Comparison of ENCODE assay signal across 1 cellular context in the genomic region with DNA sequence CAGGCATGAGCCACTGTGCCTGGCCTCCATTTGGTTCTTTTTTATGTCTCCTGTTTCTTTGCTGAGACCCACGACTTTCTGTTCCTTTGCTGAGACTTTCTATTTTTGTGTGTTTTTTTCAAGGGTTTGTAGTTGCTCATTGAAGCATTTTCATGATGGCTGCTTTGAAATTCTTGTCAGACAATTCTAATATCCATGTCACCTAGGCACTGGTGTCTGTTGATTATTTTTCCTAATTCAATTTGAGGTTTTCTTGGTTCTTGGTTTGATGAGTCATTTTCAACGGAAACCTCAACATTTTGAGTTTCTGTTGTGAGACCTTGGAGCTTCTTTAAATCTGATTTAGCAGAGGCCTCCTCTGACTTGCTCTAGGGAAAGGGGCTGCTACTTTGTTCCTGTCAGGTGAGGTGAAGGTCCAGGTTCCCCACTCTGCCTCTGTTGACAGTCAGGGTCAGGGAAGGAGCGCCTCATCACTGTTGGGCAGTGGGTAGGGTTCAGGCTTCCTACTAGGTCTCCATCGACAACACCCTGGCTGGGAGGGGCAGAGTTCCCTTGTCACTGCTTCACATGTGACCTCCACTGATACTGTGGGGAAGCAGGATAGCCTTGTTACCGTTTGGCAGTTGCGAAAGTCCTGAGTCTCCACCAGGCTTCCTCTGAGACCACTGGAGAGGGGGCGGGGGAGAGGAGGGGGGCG.
TF ChIP-seq lines count a peak whose summit lies in the region.

No MANE protein-coding gene starts in this region.

TF ChIP-seq in K562, 482 proteins besides CTCF, POLR2A, EP300 and RAD21 (continued from another document and continues in another):
- no peak for TF ChIP-seq RBM15 (IDR thresholded peaks at IDR 0.05; ENCODE audit: insufficient read depth, low read length)
- 0 out of 2 replicates have a peak, but pooled peaks have one; percentile 50 for TF ChIP-seq CBFA2T2 (conservative IDR thresholded peaks at IDR 0.05)
- peak; percentile 25 for TF ChIP-seq TAF1 (IDR thresholded peaks at IDR 0.05; ENCODE audit: control insufficient read depth, extremely low read depth, insufficient read depth, low read length, severe bottlenecking)
- TF ChIP-seq BRF1 (IDR thresholded peaks at IDR 0.05; ENCODE audit: borderline replicate concordance, extremely low read depth, insufficient read length): no peak
- peak; percentile 67 to 77; a peak in 2 of 4 replicates for TF ChIP-seq MAZ (CRISPR knock-in tag; conservative IDR thresholded peaks at IDR 0.05 in 1 of 2, IDR thresholded peaks at IDR 0.05 in 1 of 2)
- 0 out of 2 replicates have a peak, but pooled peaks have one; percentile 61 for TF ChIP-seq SMARCA5 (IDR thresholded peaks at IDR 0.05)
- peak; percentile 21; the same call in 1 of the 2 replicates for TF ChIP-seq NCOA1 (IDR thresholded peaks at IDR 0.05; ENCODE audit: low read depth)
- TF ChIP-seq MEIS2 (IDR thresholded peaks at IDR 0.05; ENCODE audit: partially characterized antibody): peak; percentile 12
- peak; percentile 54; the same call in 1 of the 2 replicates for TF ChIP-seq BACH1 (tag; IDR thresholded peaks at IDR 0.05)
- TF ChIP-seq, protein P1, sequence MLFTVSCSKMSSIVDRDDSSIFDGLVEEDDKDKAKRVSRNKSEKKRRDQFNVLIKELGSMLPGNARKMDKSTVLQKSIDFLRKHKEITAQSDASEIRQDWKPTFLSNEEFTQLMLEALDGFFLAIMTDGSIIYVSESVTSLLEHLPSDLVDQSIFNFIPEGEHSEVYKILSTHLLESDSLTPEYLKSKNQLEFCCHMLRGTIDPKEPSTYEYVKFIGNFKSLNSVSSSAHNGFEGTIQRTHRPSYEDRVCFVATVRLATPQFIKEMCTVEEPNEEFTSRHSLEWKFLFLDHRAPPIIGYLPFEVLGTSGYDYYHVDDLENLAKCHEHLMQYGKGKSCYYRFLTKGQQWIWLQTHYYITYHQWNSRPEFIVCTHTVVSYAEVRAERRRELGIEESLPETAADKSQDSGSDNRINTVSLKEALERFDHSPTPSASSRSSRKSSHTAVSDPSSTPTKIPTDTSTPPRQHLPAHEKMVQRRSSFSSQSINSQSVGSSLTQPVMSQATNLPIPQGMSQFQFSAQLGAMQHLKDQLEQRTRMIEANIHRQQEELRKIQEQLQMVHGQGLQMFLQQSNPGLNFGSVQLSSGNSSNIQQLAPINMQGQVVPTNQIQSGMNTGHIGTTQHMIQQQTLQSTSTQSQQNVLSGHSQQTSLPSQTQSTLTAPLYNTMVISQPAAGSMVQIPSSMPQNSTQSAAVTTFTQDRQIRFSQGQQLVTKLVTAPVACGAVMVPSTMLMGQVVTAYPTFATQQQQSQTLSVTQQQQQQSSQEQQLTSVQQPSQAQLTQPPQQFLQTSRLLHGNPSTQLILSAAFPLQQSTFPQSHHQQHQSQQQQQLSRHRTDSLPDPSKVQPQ (CRISPR knock-in tag; IDR thresholded peaks at IDR 0.05; ENCODE audit: borderline replicate concordance): no peak
- TF ChIP-seq, protein P2, sequence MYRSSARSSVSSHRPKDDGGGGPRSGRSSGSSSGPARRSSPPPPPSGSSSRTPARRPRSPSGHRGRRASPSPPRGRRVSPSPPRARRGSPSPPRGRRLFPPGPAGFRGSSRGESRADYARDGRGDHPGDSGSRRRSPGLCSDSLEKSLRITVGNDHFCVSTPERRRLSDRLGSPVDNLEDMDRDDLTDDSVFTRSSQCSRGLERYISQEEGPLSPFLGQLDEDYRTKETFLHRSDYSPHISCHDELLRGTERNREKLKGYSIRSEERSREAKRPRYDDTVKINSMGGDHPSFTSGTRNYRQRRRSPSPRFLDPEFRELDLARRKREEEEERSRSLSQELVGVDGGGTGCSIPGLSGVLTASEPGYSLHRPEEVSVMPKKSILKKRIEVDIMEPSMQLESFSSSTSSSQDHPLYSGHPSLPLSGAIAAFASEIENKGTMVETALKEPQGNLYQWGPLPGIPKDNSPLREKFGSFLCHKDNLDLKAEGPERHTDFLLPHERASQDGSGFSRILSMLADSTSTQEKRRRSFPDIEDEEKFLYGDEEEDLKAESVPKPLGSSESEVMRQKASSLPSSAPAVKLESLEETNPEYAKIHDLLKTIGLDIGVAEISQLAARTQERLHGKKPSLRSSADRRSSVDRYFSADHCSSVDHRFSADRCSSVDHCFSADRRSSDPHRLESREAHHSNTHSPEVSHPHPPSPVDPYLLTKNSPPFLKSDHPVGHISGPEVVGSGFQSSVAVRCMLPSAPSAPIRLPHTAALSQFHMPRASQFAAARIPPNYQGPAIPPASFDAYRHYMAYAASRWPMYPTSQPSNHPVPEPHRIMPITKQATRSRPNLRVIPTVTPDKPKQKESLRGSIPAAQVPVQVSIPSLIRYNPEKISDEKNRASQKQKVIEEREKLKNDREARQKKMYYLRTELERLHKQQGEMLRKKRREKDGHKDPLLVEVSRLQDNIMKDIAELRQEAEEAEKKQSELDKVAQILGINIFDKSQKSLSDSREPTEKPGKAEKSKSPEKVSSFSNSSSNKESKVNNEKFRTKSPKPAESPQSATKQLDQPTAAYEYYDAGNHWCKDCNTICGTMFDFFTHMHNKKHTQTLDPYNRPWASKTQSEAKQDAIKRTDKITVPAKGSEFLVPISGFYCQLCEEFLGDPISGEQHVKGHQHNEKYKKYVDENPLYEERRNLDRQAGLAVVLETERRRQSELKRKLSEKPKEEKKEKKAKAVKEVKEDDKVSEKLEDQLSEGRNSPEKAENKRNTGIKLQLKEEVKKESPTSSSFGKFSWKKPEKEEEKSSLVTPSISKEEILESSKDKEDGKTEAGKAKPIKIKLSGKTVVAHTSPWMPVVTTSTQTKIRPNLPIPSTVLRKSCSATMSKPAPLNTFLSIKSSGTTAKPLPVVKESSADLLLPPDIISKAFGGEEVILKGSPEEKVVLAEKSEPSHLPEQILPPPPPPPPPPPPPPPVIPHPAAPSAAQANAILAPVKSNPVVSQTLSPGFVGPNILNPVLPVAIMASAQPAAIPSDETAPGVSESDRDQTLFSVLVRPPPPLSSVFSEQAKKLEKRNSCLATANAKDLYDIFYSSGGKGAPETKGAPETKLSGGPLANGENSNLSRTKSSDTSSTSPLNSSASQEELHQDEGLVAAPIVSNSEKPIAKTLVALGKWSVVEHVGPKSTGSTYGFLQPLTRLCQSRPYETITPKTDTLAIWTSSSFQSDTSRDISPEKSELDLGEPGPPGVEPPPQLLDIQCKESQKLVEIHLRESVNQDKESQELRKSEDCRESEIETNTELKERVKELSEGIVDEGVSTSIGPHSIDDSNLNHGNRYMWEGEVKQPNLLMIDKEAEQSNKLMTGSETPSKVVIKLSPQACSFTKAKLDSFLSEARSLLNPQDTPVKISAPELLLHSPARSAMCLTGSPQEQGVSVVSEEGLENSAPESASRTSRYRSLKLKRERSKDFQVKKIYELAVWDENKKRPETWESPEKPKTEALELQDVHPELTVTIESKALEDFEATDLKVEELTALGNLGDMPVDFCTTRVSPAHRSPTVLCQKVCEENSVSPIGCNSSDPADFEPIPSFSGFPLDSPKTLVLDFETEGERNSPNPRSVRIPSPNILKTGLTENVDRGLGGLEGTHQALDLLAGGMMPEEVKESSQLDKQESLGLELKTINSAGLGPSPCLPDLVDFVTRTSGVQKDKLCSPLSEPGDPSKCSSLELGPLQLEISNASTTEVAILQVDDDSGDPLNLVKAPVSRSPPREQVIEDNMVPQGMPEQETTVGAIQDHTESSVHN (IDR thresholded peaks at IDR 0.05; ENCODE audit: borderline replicate concordance in 1 of 2, low read depth in 1 of 2): no peak
- TF ChIP-seq, protein P3, sequence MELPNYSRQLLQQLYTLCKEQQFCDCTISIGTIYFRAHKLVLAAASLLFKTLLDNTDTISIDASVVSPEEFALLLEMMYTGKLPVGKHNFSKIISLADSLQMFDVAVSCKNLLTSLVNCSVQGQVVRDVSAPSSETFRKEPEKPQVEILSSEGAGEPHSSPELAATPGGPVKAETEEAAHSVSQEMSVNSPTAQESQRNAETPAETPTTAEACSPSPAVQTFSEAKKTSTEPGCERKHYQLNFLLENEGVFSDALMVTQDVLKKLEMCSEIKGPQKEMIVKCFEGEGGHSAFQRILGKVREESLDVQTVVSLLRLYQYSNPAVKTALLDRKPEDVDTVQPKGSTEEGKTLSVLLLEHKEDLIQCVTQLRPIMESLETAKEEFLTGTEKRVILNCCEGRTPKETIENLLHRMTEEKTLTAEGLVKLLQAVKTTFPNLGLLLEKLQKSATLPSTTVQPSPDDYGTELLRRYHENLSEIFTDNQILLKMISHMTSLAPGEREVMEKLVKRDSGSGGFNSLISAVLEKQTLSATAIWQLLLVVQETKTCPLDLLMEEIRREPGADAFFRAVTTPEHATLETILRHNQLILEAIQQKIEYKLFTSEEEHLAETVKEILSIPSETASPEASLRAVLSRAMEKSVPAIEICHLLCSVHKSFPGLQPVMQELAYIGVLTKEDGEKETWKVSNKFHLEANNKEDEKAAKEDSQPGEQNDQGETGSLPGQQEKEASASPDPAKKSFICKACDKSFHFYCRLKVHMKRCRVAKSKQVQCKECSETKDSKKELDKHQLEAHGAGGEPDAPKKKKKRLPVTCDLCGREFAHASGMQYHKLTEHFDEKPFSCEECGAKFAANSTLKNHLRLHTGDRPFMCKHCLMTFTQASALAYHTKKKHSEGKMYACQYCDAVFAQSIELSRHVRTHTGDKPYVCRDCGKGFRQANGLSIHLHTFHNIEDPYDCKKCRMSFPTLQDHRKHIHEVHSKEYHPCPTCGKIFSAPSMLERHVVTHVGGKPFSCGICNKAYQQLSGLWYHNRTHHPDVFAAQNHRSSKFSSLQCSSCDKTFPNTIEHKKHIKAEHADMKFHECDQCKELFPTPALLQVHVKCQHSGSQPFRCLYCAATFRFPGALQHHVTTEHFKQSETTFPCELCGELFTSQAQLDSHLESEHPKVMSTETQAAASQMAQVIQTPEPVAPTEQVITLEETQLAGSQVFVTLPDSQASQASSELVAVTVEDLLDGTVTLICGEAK (IDR thresholded peaks at IDR 0.05): no peak; the same call in 1 of the 2 replicates
- TF ChIP-seq, protein P3 (CRISPR knock-in tag; IDR thresholded peaks at IDR 0.05): no peak
- 0 out of 2 replicates have a peak, but pooled peaks have one; percentile 28 for TF ChIP-seq BCOR (IDR thresholded peaks at IDR 0.05)
- no peak for TF ChIP-seq U2AF1 (optimal IDR thresholded peaks at IDR 0.05; ENCODE audit: low read depth, low read length)
- TF ChIP-seq, protein P4, sequence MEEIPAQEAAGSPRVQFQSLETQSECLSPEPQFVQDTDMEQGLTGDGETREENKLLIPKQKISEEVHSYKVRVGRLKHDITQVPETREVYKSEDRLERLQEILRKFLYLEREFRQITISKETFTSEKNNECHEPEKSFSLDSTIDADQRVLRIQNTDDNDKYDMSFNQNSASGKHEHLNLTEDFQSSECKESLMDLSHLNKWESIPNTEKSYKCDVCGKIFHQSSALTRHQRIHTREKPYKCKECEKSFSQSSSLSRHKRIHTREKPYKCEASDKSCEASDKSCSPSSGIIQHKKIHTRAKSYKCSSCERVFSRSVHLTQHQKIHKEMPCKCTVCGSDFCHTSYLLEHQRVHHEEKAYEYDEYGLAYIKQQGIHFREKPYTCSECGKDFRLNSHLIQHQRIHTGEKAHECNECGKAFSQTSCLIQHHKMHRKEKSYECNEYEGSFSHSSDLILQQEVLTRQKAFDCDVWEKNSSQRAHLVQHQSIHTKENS (CRISPR knock-in tag; IDR thresholded peaks at IDR 0.05): no peak
- no peak; the same call in 1 of the 2 replicates for TF ChIP-seq ZNF583 (CRISPR knock-in tag; IDR thresholded peaks at IDR 0.05)
- TF ChIP-seq TBP (optimal IDR thresholded peaks at IDR 0.05; ENCODE audit: low read depth, low read length): peak; percentile 8
- peak; percentile 33; the same call in 1 of the 2 replicates for TF ChIP-seq FOXM1 (IDR thresholded peaks at IDR 0.05; ENCODE audit: low read depth)
- no peak for TF ChIP-seq FOXM1 (CRISPR knock-in tag; IDR thresholded peaks at IDR 0.05; ENCODE audit: low read depth)
- TF ChIP-seq CREB1 (IDR thresholded peaks at IDR 0.05): no peak
- 0 out of 2 replicates have a peak, but pooled peaks have one; percentile 33 for TF ChIP-seq CREB1 (CRISPR knock-in tag; IDR thresholded peaks at IDR 0.05)
- TF ChIP-seq SMAD4 (CRISPR knock-in tag; conservative IDR thresholded peaks at IDR 0.05): 0 out of 2 replicates have a peak, but pooled peaks have one; percentile 23
- TF ChIP-seq, protein P5, sequence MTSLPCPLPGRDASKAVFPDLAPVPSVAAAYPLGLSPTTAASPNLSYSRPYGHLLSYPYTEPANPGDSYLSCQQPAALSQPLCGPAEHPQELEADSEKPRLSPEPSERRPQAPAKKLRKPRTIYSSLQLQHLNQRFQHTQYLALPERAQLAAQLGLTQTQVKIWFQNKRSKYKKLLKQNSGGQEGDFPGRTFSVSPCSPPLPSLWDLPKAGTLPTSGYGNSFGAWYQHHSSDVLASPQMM (CRISPR knock-in tag; IDR thresholded peaks at IDR 0.05): no peak
- TF ChIP-seq, protein P6, sequence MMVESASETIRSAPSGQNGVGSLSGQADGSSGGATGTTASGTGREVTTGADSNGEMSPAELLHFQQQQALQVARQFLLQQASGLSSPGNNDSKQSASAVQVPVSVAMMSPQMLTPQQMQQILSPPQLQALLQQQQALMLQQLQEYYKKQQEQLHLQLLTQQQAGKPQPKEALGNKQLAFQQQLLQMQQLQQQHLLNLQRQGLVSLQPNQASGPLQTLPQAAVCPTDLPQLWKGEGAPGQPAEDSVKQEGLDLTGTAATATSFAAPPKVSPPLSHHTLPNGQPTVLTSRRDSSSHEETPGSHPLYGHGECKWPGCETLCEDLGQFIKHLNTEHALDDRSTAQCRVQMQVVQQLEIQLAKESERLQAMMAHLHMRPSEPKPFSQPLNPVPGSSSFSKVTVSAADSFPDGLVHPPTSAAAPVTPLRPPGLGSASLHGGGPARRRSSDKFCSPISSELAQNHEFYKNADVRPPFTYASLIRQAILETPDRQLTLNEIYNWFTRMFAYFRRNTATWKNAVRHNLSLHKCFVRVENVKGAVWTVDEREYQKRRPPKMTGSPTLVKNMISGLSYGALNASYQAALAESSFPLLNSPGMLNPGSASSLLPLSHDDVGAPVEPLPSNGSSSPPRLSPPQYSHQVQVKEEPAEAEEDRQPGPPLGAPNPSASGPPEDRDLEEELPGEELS (CRISPR knock-in tag; IDR thresholded peaks at IDR 0.05; ENCODE audit: borderline replicate concordance): no peak
- no peak for TF ChIP-seq KHSRP (IDR thresholded peaks at IDR 0.05)
- peak; percentile 77 for TF ChIP-seq ARID1B (IDR thresholded peaks at IDR 0.05)
